Comparison of ENCODE assay signal across 22 cellular contexts in genomic region chr9:84705128-84705527, GRCh38. TPM values are rescaled to one million over a fixed set of nuclear protein-coding genes. Genes with fewer than 3 reads are reported as not detected.
DNase-seq lines count a peak whose midpoint lies in the region; ATAC-seq and TF ChIP-seq lines count a peak whose summit lies in the region.
"Had no signal": no experiment of that assay in that cellular context is flagged by ENCODE, and none has a peak within 500 bp of the region (broad histone marks: within the 10 kb centered on the region; RNA-seq: fewer than 3 reads in every experiment).

No MANE protein-coding gene starts in this region.

- ATAC-seq in GM18517 (IDR thresholded peaks at IDR 0.05; ENCODE audit: unreplicated experiment), result no peak
- no peak for ATAC-seq in GM18519 (IDR thresholded peaks at IDR 0.05; ENCODE audit: low FRiP score, unreplicated experiment)
- ATAC-seq in GM19035 (IDR thresholded peaks at IDR 0.05; ENCODE audit: unreplicated experiment), result no peak
- ATAC-seq: Panc1, Right ventricle myocardium inferior, T-cell had no signal

- peaks cover 0 to 2% (median 0%) of the 10 kb centered on the region in 5 experiments for H3K9me3 Mint-ChIP-seq in brain
- no peaks in the 10 kb centered on the region for H3K9me3 Mint-ChIP-seq in mesothelial cell of epicardium
- H3K9me3 Mint-ChIP-seq: T-cell had no signal

- H3K4me1 Mint-ChIP-seq in brain (peaks cover 81% of the 10 kb centered on the region), mesothelial cell of epicardium (peaks cover 7% of the 10 kb centered on the region)
- H3K4me1 Mint-ChIP-seq: CD4-positive, CD25-positive, alpha-beta regulatory T cell had no signal

- H3K27me3 Mint-ChIP-seq in brain (no peaks in the 10 kb centered on the region), mesothelial cell of epicardium (ENCODE audit: low read depth) (peaks cover 14% of the 10 kb centered on the region)

- H3K27ac Mint-ChIP-seq in brain, result peak overlapping the region; percentile 26 to 95 (median 81)
- no peak overlapping the region for H3K27ac Mint-ChIP-seq in mesothelial cell of epicardium
- H3K27ac Mint-ChIP-seq: T-cell had no signal

- no peaks in the 10 kb centered on the region for H3K27me3 ChIP-seq in layer of hippocampus (ENCODE audit: control insufficient read depth, insufficient read depth, low read length)

- TF ChIP-seq CTCF in brain (conservative IDR thresholded peaks at IDR 0.05) (no peak), mesothelial cell of epicardium (IDR thresholded peaks at IDR 0.05; ENCODE audit: unreplicated experiment) (no peak)

- peaks cover 50% of the 10 kb centered on the region for H3K36me3 Mint-ChIP-seq in brain
- H3K36me3 Mint-ChIP-seq in mesothelial cell of epicardium, result peaks cover 4% of the 10 kb centered on the region
- H3K36me3 Mint-ChIP-seq: CD4-positive, CD25-positive, alpha-beta regulatory T cell; T-cell had no signal

- DNase-seq in NCI-H2227 treated with DMSO at 0.1 percent for 48 hours (lab: John Stamatoyannopoulos, UW), result peak; percentile 22
- DNase-seq in mesothelial cell of epicardium (ENCODE audit: low spot score in 2 of 2, unreplicated experiment in 2 of 2), result no peak
- DNase-seq: ACHN; AML-193; CD4-positive, CD25-positive, alpha-beta regulatory T cell; COR-L47; GDM1; MM.1S; NCI-H1092 treated with DMSO at 0.1 percent for 48 hours; NCI-H146; NCI-H226; NCI-H524; T-cell had no signal

- peak overlapping the region; percentile 77 for H3K27ac ChIP-seq in layer of hippocampus (ENCODE audit: low read depth, low read length)
- H3K27ac ChIP-seq: SK-N-MC had no signal

- H3K4me3 Mint-ChIP-seq in brain (peak overlapping the region in 2 of 5 experiments; percentile 17 to 51), mesothelial cell of epicardium (no peak overlapping the region)
- H3K4me3 Mint-ChIP-seq: CD4-positive, CD25-positive, alpha-beta regulatory T cell; T-cell had no signal

RNA-seq across cellular contexts. Expression of gene NTRK2, which starts 35.6 kb away (rescaled TPM):
- polyA plus RNA-seq in brain (ENCODE audit: insufficient read depth, low read depth, low replicate concordance), result 58.8 TPM
- total RNA-seq in mesothelial cell of epicardium, result 63.4 to 67.5 TPM (median 65.0 TPM) in 3 replicates
- total RNA-seq: LHCN-M2 had no signal
